In genomic region chr4:149987330-149987751, GRCh38 we compare ENCODE assay signal across 14 cellular contexts.
DNase-seq lines count a peak whose midpoint lies in the region; ATAC-seq and TF ChIP-seq lines count a peak whose summit lies in the region.
"Had no signal": no experiment of that assay in that cellular context is flagged by ENCODE, and none has a peak within 500 bp of the region (broad histone marks: within the 10 kb centered on the region; RNA-seq: fewer than 3 reads in every experiment).

No MANE protein-coding gene starts in this region.

- intact Hi-C loops in thyroid gland (cut with DNase I) = loop anchor here (10.0 kb wide), 1 partner anchor 257 kb away; no protein-coding TSS in a partner anchor

- H3K9me3 ChIP-seq in SK-N-SH = no peaks in the 10 kb centered on the region
- H3K9me3 ChIP-seq in thyroid gland = no peaks in the 10 kb centered on the region
- H3K9me3 ChIP-seq: Peyer's patch, spleen, uterus had no signal

- no peaks in the 10 kb centered on the region for H3K36me3 Mint-ChIP-seq in activated T-cell treated with anti-CD3 and anti-CD28 coated beads, Interleukin-2, amount 50 U/mL, for 72 hours (ENCODE audit: insufficient read depth in 2 of 2)
- no peaks in the 10 kb centered on the region for H3K36me3 Mint-ChIP-seq in stimulated activated effector memory CD8-positive, alpha-beta T cell treated with anti-CD3 and anti-CD28 coated beads, Interleukin-12 subunit alpha, Interleukin-12 subunit beta, amount 100 ng/mL, for 72 hours

- TF ChIP-seq EP300 in SK-N-SH (IDR thresholded peaks at IDR 0.05; ENCODE audit: borderline replicate concordance in 1 of 2, low read depth in 1 of 2, low read length in 1 of 2) = no peak

- H3K9ac ChIP-seq in SK-N-SH = no peak overlapping the region

- no peaks in the 10 kb centered on the region for H4K20me1 ChIP-seq in SK-N-SH (ENCODE audit: insufficient read depth)

- H3K4me1 ChIP-seq in SK-N-SH (ENCODE audit: control insufficient read depth in 1 of 2, insufficient read depth in 2 of 2, low read depth in 1 of 2, low read length in 1 of 2) = peaks cover 13 to 16% of the 10 kb centered on the region in 2 experiments
- H3K4me1 ChIP-seq in thyroid gland = peaks cover 43 to 47% of the 10 kb centered on the region in 2 donors
- H3K4me1 ChIP-seq: Peyer's patch, uterus had no signal

- H3K4me2 ChIP-seq in SK-N-SH = peak overlapping the region; percentile 62

- no peaks in the 10 kb centered on the region for H3K79me2 ChIP-seq in SK-N-SH (ENCODE audit: insufficient read depth)

- peak overlapping the region; percentile 54 for H3K27ac Mint-ChIP-seq in activated T-cell treated with anti-CD3 and anti-CD28 coated beads, Interleukin-2, amount 50 U/mL, for 72 hours
- H3K27ac Mint-ChIP-seq in stimulated activated effector memory CD8-positive, alpha-beta T cell treated with anti-CD3 and anti-CD28 coated beads, Interleukin-12 subunit alpha, Interleukin-12 subunit beta, amount 100 ng/mL, for 72 hours = no peak overlapping the region

- H3K9me2 ChIP-seq in SK-N-SH = no peaks in the 10 kb centered on the region

- POLR2A ChIA-PET in SK-N-SH (lab: Yijun Ruan, JAX) = no interaction called here

- peaks cover 15% of the 10 kb centered on the region for H3K4me1 Mint-ChIP-seq in activated T-cell treated with anti-CD3 and anti-CD28 coated beads, Interleukin-2, amount 50 U/mL, for 72 hours (ENCODE audit: low read depth)
- H3K4me1 Mint-ChIP-seq in stimulated activated effector memory CD8-positive, alpha-beta T cell treated with anti-CD3 and anti-CD28 coated beads, Interleukin-12 subunit alpha, Interleukin-12 subunit beta, amount 100 ng/mL, for 72 hours = peaks cover 6% of the 10 kb centered on the region

- no peaks in the 10 kb centered on the region for H3K36me3 ChIP-seq in SK-N-SH (replicated peaks in 1 of 2; ENCODE audit: control insufficient read depth in 1 of 2, insufficient read depth in 2 of 2, low read length in 1 of 2)
- H3K36me3 ChIP-seq in thyroid gland = no peaks in the 10 kb centered on the region
- no peaks in the 10 kb centered on the region for H3K36me3 ChIP-seq in H7 (replicated peaks; ENCODE audit: control insufficient read depth, insufficient read depth, low read length)
- H3K36me3 ChIP-seq: Peyer's patch, spleen, uterus had no signal

- H3K27me3 ChIP-seq in SK-N-SH (ENCODE audit: insufficient read depth) (no peaks in the 10 kb centered on the region), thyroid gland (no peaks in the 10 kb centered on the region), H7 (ENCODE audit: control insufficient read depth, insufficient read depth, low read length) (no peaks in the 10 kb centered on the region)
- H3K27me3 ChIP-seq: Peyer's patch, spleen, uterus had no signal

- WGBS in SK-N-SH (ENCODE audit: low lambda C conversion rate) = 40% methylated on average over 2 of the region's 2 CpGs
- 34 to 40% methylated on average over 2 of the region's 2 CpGs for WGBS in thyroid gland, 2 donors

- no peaks in the 10 kb centered on the region for H3K9me3 Mint-ChIP-seq in activated T-cell treated with anti-CD3 and anti-CD28 coated beads, Interleukin-2, amount 50 U/mL, for 72 hours
- no peaks in the 10 kb centered on the region for H3K9me3 Mint-ChIP-seq in stimulated activated effector memory CD8-positive, alpha-beta T cell treated with anti-CD3 and anti-CD28 coated beads, Interleukin-12 subunit alpha, Interleukin-12 subunit beta, amount 100 ng/mL, for 72 hours

- no peaks in the 10 kb centered on the region for H3F3A ChIP-seq in SK-N-SH (replicated peaks; ENCODE audit: insufficient read depth)

- TF ChIP-seq CTCF in SK-N-SH (IDR thresholded peaks at IDR 0.05) (no peak), thyroid gland (IDR thresholded peaks at IDR 0.05) (no peak)

- TF ChIP-seq POLR2A in thyroid gland (IDR thresholded peaks at IDR 0.05) = no peak

- no peak for DNase-seq in activated T-cell treated with anti-CD3 and anti-CD28 coated beads, Interleukin-2, amount 50 U/mL, for 72 hours
- DNase-seq in activated T-cell treated with anti-CD3 and anti-CD28 coated beads for 4 hours = no peak
- peak; percentile 8 for DNase-seq in SK-N-SH
- DNase-seq in glomerular endothelial cell (ENCODE audit: extremely low read depth, low read depth, low spot score) = peak; percentile 50
- DNase-seq in thyroid gland = no peak
- DNase-seq in UCSD-AML1 (lab: John Stamatoyannopoulos, UW; ENCODE audit: unreplicated experiment) = no peak
- no peak for DNase-seq in H7
- DNase-seq in stimulated activated effector memory CD8-positive, alpha-beta T cell treated with anti-CD3 and anti-CD28 coated beads, Interleukin-12 subunit alpha, Interleukin-12 subunit beta, amount 100 ng/mL, for 72 hours (ENCODE audit: low spot score in 2 of 2) = no peak
- DNase-seq: C1 segment of cervical spinal cord; hypothalamus; Peyer's patch; spleen; stimulated activated CD8-positive, alpha-beta memory T cell treated with anti-CD3 and anti-CD28 coated beads, Interleukin-4, amount 100 ng/mL, for 48 hours; uterus had no signal

- H2AFZ ChIP-seq in SK-N-SH (ENCODE audit: low read depth) = peak overlapping the region; percentile 64; the same call in 1 of the 2 replicates

- no peak for TF ChIP-seq RAD21 in SK-N-SH (IDR thresholded peaks at IDR 0.05; ENCODE audit: low read length)

- H3K27ac ChIP-seq in SK-N-SH (ENCODE audit: low read depth in 2 of 2, low read length in 1 of 2) (peak overlapping the region; percentile 54 to 95), thyroid gland (peak overlapping the region; percentile 67 to 85 (median 73))
- H3K27ac ChIP-seq: Peyer's patch, uterus had no signal

- ATAC-seq in activated T-cell treated with anti-CD3 and anti-CD28 coated beads, Interleukin-2, amount 50 U/mL, for 72 hours (replicated peaks in 1 of 2) = no peak
- no peak for ATAC-seq in stimulated activated effector memory CD8-positive, alpha-beta T cell treated with anti-CD3 and anti-CD28 coated beads, Interleukin-12 subunit alpha, Interleukin-12 subunit beta, amount 100 ng/mL, for 72 hours

- peaks cover 7% of the 10 kb centered on the region for H3K27me3 Mint-ChIP-seq in activated T-cell treated with anti-CD3 and anti-CD28 coated beads, Interleukin-2, amount 50 U/mL, for 72 hours (ENCODE audit: low read depth)

- H3K4me3 ChIP-seq in SK-N-SH (ENCODE audit: low read depth in 2 of 2, low read length in 1 of 2) (peak overlapping the region in 1 of 2 experiments; percentile 19; a peak in 1 of 4 replicates), thyroid gland (replicated peaks in 1 of 3) (no peak overlapping the region), H7 (ENCODE audit: insufficient read depth, low read depth, low read length) (no peak overlapping the region)
- H3K4me3 ChIP-seq: Peyer's patch, spleen, uterus had no signal

- H3K4me3 Mint-ChIP-seq in activated T-cell treated with anti-CD3 and anti-CD28 coated beads, Interleukin-2, amount 50 U/mL, for 72 hours = no peak overlapping the region
- H3K4me3 Mint-ChIP-seq in stimulated activated effector memory CD8-positive, alpha-beta T cell treated with anti-CD3 and anti-CD28 coated beads, Interleukin-12 subunit alpha, Interleukin-12 subunit beta, amount 100 ng/mL, for 72 hours = no peak overlapping the region

- CTCF ChIA-PET in SK-N-SH (lab: Yijun Ruan, JAX) = interaction anchor here (0.8 to 4.2 kb wide), 5 partner anchors 22 to 256 kb away, joined by 3 to 18 read pairs (median 3); no protein-coding TSS in a partner anchor

TF ChIP-seq in SK-N-SH, 30 proteins besides CTCF, POLR2A, EP300 and RAD21:
- TF ChIP-seq TEAD4 (IDR thresholded peaks at IDR 0.05; ENCODE audit: borderline replicate concordance, insufficient read depth) (no peak), GABPA (IDR thresholded peaks at IDR 0.05; ENCODE audit: low read depth) (no peak), MXI1 (IDR thresholded peaks at IDR 0.05; ENCODE audit: low read depth, low read length) (0 out of 2 replicates have a peak, but pooled peaks have one; percentile 9), NFIC (IDR thresholded peaks at IDR 0.05; ENCODE audit: borderline replicate concordance) (peak; percentile 59), ELF1 (IDR thresholded peaks at IDR 0.05) (no peak)

Comparison
In these comparisons a context has a peak if more than half of its experiments do, and no peak if none do; other contexts are left out.
1. DNase-seq: peak in SK-N-SH (single experiment) and glomerular endothelial cell (single experiment); none in activated T-cell treated with anti-CD3 and anti-CD28 coated beads, Interleukin-2, amount 50 U/mL, for 72 hours (0 of 2), activated T-cell treated with anti-CD3 and anti-CD28 coated beads for 4 hours (single experiment), thyroid gland (0 of 2), UCSD-AML1 (single experiment), H7 (single experiment) and stimulated activated effector memory CD8-positive, alpha-beta T cell treated with anti-CD3 and anti-CD28 coated beads, Interleukin-12 subunit alpha, Interleukin-12 subunit beta, amount 100 ng/mL, for 72 hours (0 of 2).